29 cellular contexts compared by ENCODE assay signal in genomic region chr22:22824340-22825212, GRCh38.
DNase-seq lines count a peak whose midpoint lies in the region; ATAC-seq, FAIRE-seq and TF ChIP-seq lines count a peak whose summit lies in the region.
"Had no signal": no experiment of that assay in that cellular context is flagged by ENCODE, and none has a peak within 500 bp of the region (broad histone marks: within the 10 kb centered on the region; RNA-seq: fewer than 3 reads in every experiment).

No MANE protein-coding gene starts in this region.

- no peaks in the 10 kb centered on the region for H3F3A ChIP-seq in OCI-LY1 (ENCODE audit: insufficient read depth, low read length)

- 3% methylated on average over 4 of the region's 6 CpGs for WGBS in HepG2 (ENCODE audit: low lambda C conversion rate)
- 72% methylated on average over 4 of the region's 6 CpGs for WGBS in right lobe of liver (ENCODE audit: insufficient coverage, low coverage, low lambda C conversion rate, missing lambda C conversion rate)

- H3K9ac ChIP-seq in HepG2 (ENCODE audit: insufficient read depth, low read depth, low read length) (no peak overlapping the region), OCI-LY1 (ENCODE audit: low read length) (no peak overlapping the region)

- no peak for ATAC-seq in HepG2
- no peak for ATAC-seq in right lobe of liver
- no peak for ATAC-seq in stimulated activated effector memory CD8-positive, alpha-beta T cell treated with anti-CD3 and anti-CD28 coated beads, Interleukin-12 subunit alpha, Interleukin-12 subunit beta, amount 100 ng/mL, for 72 hours
- no peak for ATAC-seq in naive thymus-derived CD8-positive, alpha-beta T cell
- ATAC-seq: HCT116 had no signal

- H3K36me3 ChIP-seq in HepG2 (replicated peaks in 1 of 2; ENCODE audit: control insufficient read depth in 1 of 2, insufficient read depth in 2 of 2, low read length in 2 of 2) = no peaks in the 10 kb centered on the region
- no peaks in the 10 kb centered on the region for H3K36me3 ChIP-seq in right lobe of liver
- no peaks in the 10 kb centered on the region for H3K36me3 ChIP-seq in OCI-LY1 (ENCODE audit: insufficient read depth, low read length)
- H3K36me3 ChIP-seq: BE2C had no signal

- in situ Hi-C loops in HepG2 (cut with HindIII; ENCODE audit: extremely low pct_ligation_motif_present, low pct_unique_long_range_greater_than_20kb) = no loop called here

- peaks cover 7% of the 10 kb centered on the region for H3K36me3 Mint-ChIP-seq in stimulated activated effector memory CD8-positive, alpha-beta T cell treated with anti-CD3 and anti-CD28 coated beads, Interleukin-12 subunit alpha, Interleukin-12 subunit beta, amount 100 ng/mL, for 72 hours
- peaks cover 0 to 4% (median 0%) of the 10 kb centered on the region in 3 donors for H3K36me3 Mint-ChIP-seq in naive thymus-derived CD8-positive, alpha-beta T cell
- H3K36me3 Mint-ChIP-seq: CD4-positive, CD25-positive, alpha-beta regulatory T cell had no signal

- H3K4me3 ChIP-seq in HepG2 (replicated peaks in 1 of 3; ENCODE audit: insufficient read depth in 1 of 3, low read depth in 2 of 3, low read length in 3 of 3) (no peak overlapping the region), right lobe of liver (no peak overlapping the region), OCI-LY1 (ENCODE audit: low read depth, low read length, poor library complexity, severe bottlenecking) (peak overlapping the region; percentile 16)
- H3K4me3 ChIP-seq: SK-N-MC had no signal

- TF ChIP-seq CTCF in HepG2 (CRISPR knock-in tag; IDR thresholded peaks at IDR 0.05) = no peak
- no peak for TF ChIP-seq CTCF in right lobe of liver (IDR thresholded peaks at IDR 0.05)
- no peak for TF ChIP-seq CTCF in OCI-LY1 (IDR thresholded peaks at IDR 0.05; ENCODE audit: low read length)

- no TSS peak for BruUV-seq in HepG2 (replicated peaks; lab: Mats Ljungman, UMichigan)

- no peaks in the 10 kb centered on the region for H3K9me3 Mint-ChIP-seq in stimulated activated effector memory CD8-positive, alpha-beta T cell treated with anti-CD3 and anti-CD28 coated beads, Interleukin-12 subunit alpha, Interleukin-12 subunit beta, amount 100 ng/mL, for 72 hours
- H3K9me3 Mint-ChIP-seq in naive thymus-derived CD8-positive, alpha-beta T cell = no peaks in the 10 kb centered on the region
- H3K9me3 Mint-ChIP-seq: CD4-positive, CD25-positive, alpha-beta regulatory T cell; T-helper 1 cell treated with Interleukin-12 subunit alpha and Interleukin-12 subunit beta and Interleukin-4 antibody, amounts not matched to agents 30 μg/mL and 1 μg/mL, for 36 hours had no signal

- H3K4me1 Mint-ChIP-seq in stimulated activated effector memory CD8-positive, alpha-beta T cell treated with anti-CD3 and anti-CD28 coated beads, Interleukin-12 subunit alpha, Interleukin-12 subunit beta, amount 100 ng/mL, for 72 hours = peaks cover 51% of the 10 kb centered on the region
- H3K4me1 Mint-ChIP-seq in naive thymus-derived CD8-positive, alpha-beta T cell = peaks cover 39 to 70% (median 65%) of the 10 kb centered on the region in 4 donors

- no peaks in the 10 kb centered on the region for H4K20me1 ChIP-seq in HepG2 (ENCODE audit: insufficient read depth, low read length)
- H4K20me1 ChIP-seq in OCI-LY1 (ENCODE audit: insufficient read depth, low read length) = no peaks in the 10 kb centered on the region

- H3K27me3 ChIP-seq in HepG2 (ENCODE audit: control insufficient read depth in 1 of 2, insufficient read depth in 2 of 2, low read length in 2 of 2) (peaks cover 2 to 38% of the 10 kb centered on the region in 2 experiments; a peak in 3 of 5 replicates), right lobe of liver (no peaks in the 10 kb centered on the region), OCI-LY1 (ENCODE audit: insufficient read depth, low read length) (no peaks in the 10 kb centered on the region)

- H3K27ac ChIP-seq in HepG2 (ENCODE audit: extremely low read length, insufficient read depth, low read length) = no peak overlapping the region
- H3K27ac ChIP-seq in right lobe of liver = no peak overlapping the region
- H3K27ac ChIP-seq in OCI-LY1 (ENCODE audit: low read depth, low read length, poor library complexity, severe bottlenecking) = peak overlapping the region; percentile 88
- H3K27ac ChIP-seq: 22Rv1, SK-N-MC had no signal

- H3K27ac Mint-ChIP-seq in stimulated activated effector memory CD8-positive, alpha-beta T cell treated with anti-CD3 and anti-CD28 coated beads, Interleukin-12 subunit alpha, Interleukin-12 subunit beta, amount 100 ng/mL, for 72 hours = peak overlapping the region; percentile 48
- H3K27ac Mint-ChIP-seq in naive thymus-derived CD8-positive, alpha-beta T cell = peak overlapping the region in 5 of 10 donors; percentile 14 to 99 (median 21)

- DNase-seq in DMS 273 (lab: John Stamatoyannopoulos, UW; ENCODE audit: unreplicated experiment) (peak; percentile 28), DMS 273 treated with DMSO at 0.1 percent for 48 hours (lab: John Stamatoyannopoulos, UW) (no peak), HepG2 (ENCODE audit: low spot score) (no peak), right lobe of liver (no peak), HT-29 (ENCODE audit: low spot score) (no peak)
- DNase-seq in stimulated activated effector memory CD8-positive, alpha-beta T cell treated with anti-CD3 and anti-CD28 coated beads, Interleukin-12 subunit alpha, Interleukin-12 subunit beta, amount 100 ng/mL, for 72 hours (ENCODE audit: low spot score in 2 of 2) = no peak
- DNase-seq in naive thymus-derived CD8-positive, alpha-beta T cell = no peak
- DNase-seq: ACHN; BE2C; CD4-positive, CD25-positive, alpha-beta regulatory T cell; COR-L47; NCI-H1105 treated with DMSO at 0.1 percent for 48 hours; NCI-H146; NCI-H1930; NCI-H2107; NCI-H446; NCI-H524 treated with DMSO at 0.1 percent for 48 hours; NCI-H774; NK-92 treated with Interleukin-12 subunit alpha and Interleukin-12 subunit beta, amount 100 ng/mL, for 24 hours; RPMI8226; SHP77 treated with DMSO at 0.1 percent for 48 hours; SW 1271 had no signal

- no peak for FAIRE-seq in HepG2 (lab: Jason Lieb, UNC)
- FAIRE-seq: GM12892, HTR-8/SVneo had no signal

- CTCF ChIA-PET in HepG2 (lab: Yijun Ruan, JAX; ENCODE audit: low intra/inter-chr PET ratio, low total read pairs) = no interaction called here

- TF ChIP-seq POLR2A in HepG2 (IDR thresholded peaks at IDR 0.05; ENCODE audit: insufficient read depth in 1 of 2, low read depth in 2 of 2, low read length in 2 of 2) (no peak), right lobe of liver (IDR thresholded peaks at IDR 0.05) (no peak)

- no peak for TF ChIP-seq EP300 in HepG2 (IDR thresholded peaks at IDR 0.05; ENCODE audit: low read depth in 2 of 2, low read length in 2 of 2)
- TF ChIP-seq EP300 in HepG2 (CRISPR knock-in tag; IDR thresholded peaks at IDR 0.05; ENCODE audit: borderline replicate concordance) = no peak

- H3K27me3 Mint-ChIP-seq in naive thymus-derived CD8-positive, alpha-beta T cell = no peaks in the 10 kb centered on the region

- intact Hi-C loops in HepG2 (cut with micrococcal nuclease; ENCODE audit: unreplicated experiment) = no loop called here
- intact Hi-C loops in right lobe of liver (cut with DNase I) = no loop called here

- H3K4me2 ChIP-seq in HepG2 (ENCODE audit: low read depth, low read length) = no peak overlapping the region
- peak overlapping the region; percentile 39 for H3K4me2 ChIP-seq in OCI-LY1 (ENCODE audit: low read length)

- H3K4me1 ChIP-seq in HepG2 (ENCODE audit: insufficient read depth, low read length) (no peaks in the 10 kb centered on the region), right lobe of liver (no peaks in the 10 kb centered on the region), OCI-LY1 (ENCODE audit: insufficient read depth, low read length, severe bottlenecking) (peaks cover 88% of the 10 kb centered on the region)
- H3K4me1 ChIP-seq: BE2C had no signal

- TF ChIP-seq RAD21 in HepG2 (CRISPR knock-in tag; IDR thresholded peaks at IDR 0.05) = no peak

- H2AFZ ChIP-seq in HepG2 (ENCODE audit: low read length) (no peak overlapping the region), OCI-LY1 (ENCODE audit: low read length) (no peak overlapping the region)

- no peak overlapping the region for H3K4me3 Mint-ChIP-seq in stimulated activated effector memory CD8-positive, alpha-beta T cell treated with anti-CD3 and anti-CD28 coated beads, Interleukin-12 subunit alpha, Interleukin-12 subunit beta, amount 100 ng/mL, for 72 hours
- no peak overlapping the region for H3K4me3 Mint-ChIP-seq in naive thymus-derived CD8-positive, alpha-beta T cell
- H3K4me3 Mint-ChIP-seq: T-helper 1 cell treated with Interleukin-12 subunit alpha and Interleukin-12 subunit beta and Interleukin-4 antibody, amounts not matched to agents 30 μg/mL and 1 μg/mL, for 36 hours had no signal

- H3K9me3 ChIP-seq in HepG2 (ENCODE audit: low read length) = no peaks in the 10 kb centered on the region
- no peaks in the 10 kb centered on the region for H3K9me3 ChIP-seq in right lobe of liver
- no peaks in the 10 kb centered on the region for H3K9me3 ChIP-seq in OCI-LY1 (ENCODE audit: low read length)
- H3K9me3 ChIP-seq: BE2C had no signal

- no peaks in the 10 kb centered on the region for H3K9me2 ChIP-seq in OCI-LY1 (ENCODE audit: low read depth, low read length)

- POLR2A ChIA-PET in HepG2 (lab: Yijun Ruan, JAX) = interaction anchor here (0.6 kb wide), 1 partner anchor 49 kb away, joined by 3 read pairs; no protein-coding TSS in a partner anchor
- POLR2A ChIA-PET in naive thymus-derived CD8-positive, alpha-beta T cell (lab: Charles Lee) = interaction anchor here (1.3 to 6.9 kb wide), 4 partner anchors 13 to 73 kb away, joined by 3 to 74 read pairs (median 30); no protein-coding TSS in a partner anchor

- H3K79me2 ChIP-seq in HepG2 (ENCODE audit: insufficient read depth, low read length) (no peaks in the 10 kb centered on the region), OCI-LY1 (ENCODE audit: insufficient read depth, low read length) (no peaks in the 10 kb centered on the region; the same call in 1 of the 2 replicates)

TF ChIP-seq in HepG2, 621 proteins besides CTCF, POLR2A, EP300 and RAD21 (continues in another document):
- peak; percentile 61 to 67 for TF ChIP-seq MAFK (conservative IDR thresholded peaks at IDR 0.05 in 1 of 2, IDR thresholded peaks at IDR 0.05 in 1 of 2; ENCODE audit: low read length in 2 of 2)
- TF ChIP-seq ZNF543 (CRISPR knock-in tag; IDR thresholded peaks at IDR 0.05) = no peak
